ENCODE assay signal across 8 cellular contexts in the genomic region with DNA sequence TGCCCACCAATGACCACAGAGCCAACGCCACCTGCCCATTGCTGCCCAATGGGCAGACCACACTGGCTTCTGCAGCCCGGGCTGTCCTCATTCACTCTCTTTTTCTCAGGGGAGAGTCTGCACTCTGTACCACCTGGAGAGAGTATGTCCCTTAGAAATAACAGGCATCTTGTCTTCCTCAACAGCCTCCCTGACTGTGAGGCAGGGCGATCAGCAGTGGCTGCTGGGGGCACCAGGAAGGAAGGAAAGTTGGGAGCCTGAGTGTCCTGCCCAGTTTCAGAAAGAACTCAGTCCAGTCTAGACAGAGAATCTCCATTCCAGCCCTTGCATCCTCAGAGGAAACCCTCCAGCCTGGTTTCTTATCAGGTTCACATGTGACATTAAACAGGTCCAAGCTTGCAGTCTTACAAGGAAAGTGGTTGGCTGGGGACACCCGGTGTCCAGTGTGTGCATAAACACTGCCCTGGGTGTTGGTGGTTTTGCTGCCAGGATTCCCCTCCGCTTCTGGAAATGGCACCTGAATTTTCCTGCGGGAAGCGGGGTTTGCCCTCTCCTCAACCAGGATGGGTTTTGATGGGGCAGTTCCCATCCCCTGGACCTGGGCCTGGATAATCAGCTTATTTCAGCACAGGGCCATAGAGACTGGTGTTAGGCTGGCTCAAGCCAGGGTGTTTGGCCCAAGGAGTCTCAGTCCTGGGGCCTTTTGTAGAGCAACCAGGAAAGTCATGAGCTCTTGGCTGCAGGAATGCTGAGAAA. TPM values are rescaled to one million over a fixed set of nuclear protein-coding genes. Genes with fewer than 3 reads are reported as not detected.
DNase-seq lines count a peak whose midpoint lies in the region; ATAC-seq and TF ChIP-seq lines count a peak whose summit lies in the region.

No MANE protein-coding gene starts in this region.

- TF ChIP-seq POLR2A in heart left ventricle (IDR thresholded peaks at IDR 0.05), result no peak

- H3K4me3 ChIP-seq in BE2C (ENCODE audit: low read depth, low read length) (peak overlapping the region; percentile 32), WERI-Rb-1 (ENCODE audit: low read depth, low read length) (no peak overlapping the region), heart left ventricle (no peak overlapping the region)

- H3K9me3 ChIP-seq in BE2C (no peaks in the 10 kb centered on the region), WERI-Rb-1 (ENCODE audit: severe bottlenecking) (no peaks in the 10 kb centered on the region), heart left ventricle (no peaks in the 10 kb centered on the region)

- DNase-seq in BE2C, result peak; percentile 71
- peak; percentile 60 for DNase-seq in HCEC 1CT
- DNase-seq in WERI-Rb-1, result peak; percentile 58
- peak in 4 of 5 donors; percentile 73 to 81 (median 76) for DNase-seq in heart left ventricle
- DNase-seq in renal cortical epithelial cell (ENCODE audit: low read depth), result peak; percentile 68
- DNase-seq in NOMO-1 treated with dmso at 0.1 percent for 144 hours (lab: John Stamatoyannopoulos, UW; ENCODE audit: unreplicated experiment), result no peak
- no peak for DNase-seq in activated CD4-positive, CD25-positive, alpha-beta regulatory T cell (lab: John Stamatoyannopoulos, UW)
- no peak for DNase-seq in activated T-cell treated with anti-CD3 and anti-CD28 coated beads, Interleukin-2, amount 50 U/mL, for 48 hours

- H3K36me3 ChIP-seq in BE2C (no peaks in the 10 kb centered on the region), WERI-Rb-1 (no peaks in the 10 kb centered on the region), heart left ventricle (no peaks in the 10 kb centered on the region)

- peak; percentile 97 to 98 (median 98) for ATAC-seq in heart left ventricle

- TF ChIP-seq CTCF in BE2C (IDR thresholded peaks at IDR 0.05; ENCODE audit: low read depth, low read length) (peak; percentile 66), WERI-Rb-1 (IDR thresholded peaks at IDR 0.05; ENCODE audit: low read depth, low read length) (peak; percentile 76), heart left ventricle (IDR thresholded peaks at IDR 0.05) (peak; percentile 53 to 91 (median 82))

- no peak overlapping the region for H3K27ac ChIP-seq in WERI-Rb-1
- peak overlapping the region in 3 of 12 donors; percentile 6 to 49 (median 40) for H3K27ac ChIP-seq in heart left ventricle

- H3K4me1 ChIP-seq in BE2C (peaks cover 6% of the 10 kb centered on the region; the same call in 1 of the 2 replicates), heart left ventricle (peaks cover 0 to 27% (median 20%) of the 10 kb centered on the region in 12 donors)

- no peaks in the 10 kb centered on the region for H3K27me3 ChIP-seq in BE2C
- H3K27me3 ChIP-seq in WERI-Rb-1 (ENCODE audit: insufficient read depth, low read depth, severe bottlenecking), result no peaks in the 10 kb centered on the region
- no peaks in the 10 kb centered on the region for H3K27me3 ChIP-seq in heart left ventricle

- WGBS in heart left ventricle, 4 donors, result 21 to 34% (median 27%) methylated on average over 6 to 7 of the region's 7 CpGs

- intact Hi-C loops in heart left ventricle (cut with DNase I), result loop anchor here (1.0 to 10.0 kb wide), 9 partner anchors 75 to 283 kb away; no protein-coding TSS in a partner anchor

RNA-seq across cellular contexts. Expression of gene SSUH2, which starts 37.1 kb away (rescaled TPM):
- 4.9 TPM for polyA plus RNA-seq in BE2C (2012; ENCODE audit: insufficient read depth, insufficient read length, low read depth)
- total RNA-seq in heart left ventricle, result 1 to 10 TPM in 5 of 9 donors, under 1 TPM in 3, not detected in 1; 0.68 to 5.3 (median 1.3) TPM
- 1 to 10 TPM in 1 of 2 donors, under 1 TPM in 1; 0.33 to 2.9 TPM for polyA plus RNA-seq in heart left ventricle
- not detected in 2 replicates for total RNA-seq in renal cortical epithelial cell

Comparison
In these comparisons a context has a peak if more than half of its experiments do, and no peak if none do; other contexts are left out.
1. DNase-seq: peak in BE2C (single experiment), HCEC 1CT (single experiment), WERI-Rb-1 (single experiment), heart left ventricle (4 of 5) and renal cortical epithelial cell (single experiment); none in NOMO-1 treated with dmso at 0.1 percent for 144 hours (single experiment), activated CD4-positive, CD25-positive, alpha-beta regulatory T cell (0 of 4) and activated T-cell treated with anti-CD3 and anti-CD28 coated beads, Interleukin-2, amount 50 U/mL, for 48 hours (0 of 2).
2. Peak in every context shown above with its lines, with median percentiles within 50 percentile points of each other: CTCF ChIP-seq.